21 cellular contexts compared by ENCODE assay signal in the genomic region with DNA sequence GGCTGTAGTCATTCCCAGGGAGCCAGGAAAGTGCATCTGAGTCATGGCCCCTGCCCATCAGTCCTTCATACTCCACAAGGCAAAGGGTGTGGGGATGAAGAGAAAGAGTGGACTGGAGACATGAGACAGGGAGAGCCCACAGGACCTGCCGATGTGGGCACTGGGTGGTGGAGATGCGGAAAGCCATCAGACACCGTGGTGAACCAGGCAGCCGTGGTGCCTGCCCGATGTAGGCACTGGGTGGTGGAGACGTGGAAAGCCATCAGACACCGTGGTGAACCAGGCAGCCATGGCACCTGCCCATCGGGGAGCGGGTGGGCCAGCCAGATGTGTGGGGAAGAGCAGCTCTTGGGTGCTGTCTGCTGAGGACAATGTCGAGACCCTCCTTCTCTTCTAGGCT. TPM values are rescaled to one million over a fixed set of nuclear protein-coding genes. Genes with fewer than 3 reads are reported as not detected.
A peak's percentile ranks its signal among the peaks of the same experiment; 100 is the strongest.
DNase-seq lines count a peak whose midpoint lies in the region; ATAC-seq and TF ChIP-seq lines count a peak whose summit lies in the region.
"Had no signal": no experiment of that assay in that cellular context is flagged by ENCODE, and none has a peak within 500 bp of the region (broad histone marks: within the 10 kb centered on the region; RNA-seq: fewer than 3 reads in every experiment).

No MANE protein-coding gene starts in this region.

- WGBS in mesendoderm (ENCODE audit: extremely low coverage, insufficient coverage, low lambda C conversion rate) = no CpG with 5 or more reads among the region's 10 CpGs
- 97 to 98% (median 97%) methylated on average over 10 of the region's 10 CpGs for WGBS in ovary, 3 donors
- WGBS in tibial nerve, 2 donors = 85 to 96% methylated on average over 9 to 10 of the region's 10 CpGs
- WGBS in right lobe of liver (ENCODE audit: insufficient coverage, low coverage, low lambda C conversion rate, missing lambda C conversion rate) = 100% methylated on average over 1 of the region's 10 CpGs

- no peak overlapping the region for H4K5ac ChIP-seq in mesendoderm (ENCODE audit: low read length)

- H3K56ac ChIP-seq in mesendoderm (ENCODE audit: low read length) = no peak overlapping the region

- no peaks in the 10 kb centered on the region for H3K27me3 ChIP-seq in breast epithelium
- H3K27me3 ChIP-seq in mesendoderm (ENCODE audit: insufficient read depth, low read length, poor library complexity) = no peaks in the 10 kb centered on the region
- H3K27me3 ChIP-seq in ovary = no peaks in the 10 kb centered on the region
- no peaks in the 10 kb centered on the region for H3K27me3 ChIP-seq in tibial nerve
- H3K27me3 ChIP-seq in right lobe of liver = no peaks in the 10 kb centered on the region

- no peak overlapping the region for H3K4ac ChIP-seq in mesendoderm (ENCODE audit: low read depth, low read length)

- H3K79me1 ChIP-seq in mesendoderm (ENCODE audit: low read length) = no peaks in the 10 kb centered on the region

- no peak overlapping the region for H4K8ac ChIP-seq in mesendoderm (ENCODE audit: low read depth, low read length)

- no peak overlapping the region for H2BK120ac ChIP-seq in mesendoderm (ENCODE audit: low read depth, low read length)

- TF ChIP-seq EP300 in ovary (IDR thresholded peaks at IDR 0.05) (no peak), tibial nerve (IDR thresholded peaks at IDR 0.05) (no peak)

- H3K4me3 ChIP-seq in breast epithelium = no peak overlapping the region
- H3K4me3 ChIP-seq in mesendoderm (ENCODE audit: low read length) = no peak overlapping the region
- H3K4me3 ChIP-seq in ovary = no peak overlapping the region
- no peak overlapping the region for H3K4me3 ChIP-seq in tibial nerve
- no peak overlapping the region for H3K4me3 ChIP-seq in right lobe of liver

- intact Hi-C loops in breast epithelium (cut with DNase I; ENCODE audit: low total_unique reads) = no loop called here
- intact Hi-C loops in MCF 10A (cut with micrococcal nuclease) = no loop called here
- intact Hi-C loops in ovary (cut with DNase I) = no loop called here
- intact Hi-C loops in right lobe of liver (cut with DNase I) = no loop called here

- H3K23ac ChIP-seq in mesendoderm (ENCODE audit: low read length) = peak overlapping the region; percentile 73

- ATAC-seq in right lobe of liver (no peak), HG02571 (IDR thresholded peaks at IDR 0.05; ENCODE audit: unreplicated experiment) (no peak)

- TF ChIP-seq CTCF in breast epithelium (IDR thresholded peaks at IDR 0.05) (no peak), MCF 10A (IDR thresholded peaks at IDR 0.05; ENCODE audit: unreplicated experiment) (no peak), ovary (IDR thresholded peaks at IDR 0.05) (no peak), tibial nerve (IDR thresholded peaks at IDR 0.05) (no peak), right lobe of liver (IDR thresholded peaks at IDR 0.05) (no peak)

- BruUV-seq in MCF 10A (replicated peaks; lab: Mats Ljungman, UMichigan) = no TSS peak

- no peaks in the 10 kb centered on the region for H3K9me3 ChIP-seq in breast epithelium
- H3K9me3 ChIP-seq in ovary = no peaks in the 10 kb centered on the region
- no peaks in the 10 kb centered on the region for H3K9me3 ChIP-seq in tibial nerve
- H3K9me3 ChIP-seq in right lobe of liver = no peaks in the 10 kb centered on the region

- CTCF ChIA-PET in MCF 10A (lab: Yijun Ruan, JAX) = no interaction called here

- no peaks in the 10 kb centered on the region for H3K79me2 ChIP-seq in mesendoderm (ENCODE audit: control insufficient read depth, insufficient read depth, low read length)

- H3K18ac ChIP-seq in mesendoderm (ENCODE audit: low read length) = no peak overlapping the region

- H3K4me1 ChIP-seq in breast epithelium = peaks cover 0 to 4% of the 10 kb centered on the region in 2 donors
- peaks cover 4% of the 10 kb centered on the region for H3K4me1 ChIP-seq in mesendoderm (ENCODE audit: control insufficient read depth, low read depth, low read length)
- H3K4me1 ChIP-seq in ovary (ENCODE audit: insufficient read depth) = peaks cover 48% of the 10 kb centered on the region
- H3K4me1 ChIP-seq in tibial nerve = peaks cover 0 to 96% (median 63%) of the 10 kb centered on the region in 4 donors
- H3K4me1 ChIP-seq in right lobe of liver = no peaks in the 10 kb centered on the region

- POLR2A ChIA-PET in MCF 10A (lab: Yijun Ruan, JAX) = no interaction called here

- H3K4me1 Mint-ChIP-seq in MCF 10A (ENCODE audit: insufficient read depth, unreplicated experiment) = no peaks in the 10 kb centered on the region
- H3K4me1 Mint-ChIP-seq: CD8-positive, alpha-beta memory T cell; IgD-negative memory B cell had no signal

- H3K27ac Mint-ChIP-seq in MCF 10A (ENCODE audit: low read depth, unreplicated experiment) = no peak overlapping the region
- H3K27ac Mint-ChIP-seq: CD8-positive, alpha-beta memory T cell; IgD-negative memory B cell had no signal

- H2AK5ac ChIP-seq in mesendoderm (ENCODE audit: low read length) = no peak overlapping the region

- H3K9ac ChIP-seq in mesendoderm (ENCODE audit: low read length) = no peak overlapping the region

- H3K36me3 Mint-ChIP-seq in MCF 10A (ENCODE audit: insufficient read depth, unreplicated experiment) = peaks cover 6% of the 10 kb centered on the region
- H3K36me3 Mint-ChIP-seq: CD8-positive, alpha-beta memory T cell; IgD-negative memory B cell had no signal

- no peak overlapping the region for H2BK5ac ChIP-seq in mesendoderm (ENCODE audit: low read length)

- TF ChIP-seq POLR2A in breast epithelium (IDR thresholded peaks at IDR 0.05) (no peak), ovary (IDR thresholded peaks at IDR 0.05) (no peak), tibial nerve (IDR thresholded peaks at IDR 0.05) (no peak), right lobe of liver (IDR thresholded peaks at IDR 0.05) (no peak)

- peak overlapping the region; percentile 68 to 84 for H3K27ac ChIP-seq in breast epithelium
- no peak overlapping the region for H3K27ac ChIP-seq in mesendoderm (ENCODE audit: low read depth, low read length)
- peak overlapping the region; percentile 37 to 69 for H3K27ac ChIP-seq in ovary
- H3K27ac ChIP-seq in tibial nerve = peak overlapping the region; percentile 43 to 93 (median 66)
- no peak overlapping the region for H3K27ac ChIP-seq in right lobe of liver
- H3K27ac ChIP-seq: 22Rv1, C4-2B had no signal

- no peak overlapping the region for H3K4me2 ChIP-seq in mesendoderm (ENCODE audit: low read length)

- H3K27me3 Mint-ChIP-seq in MCF 10A (ENCODE audit: insufficient read depth, unreplicated experiment) = no peaks in the 10 kb centered on the region
- H3K27me3 Mint-ChIP-seq: IgD-negative memory B cell had no signal

- no peak overlapping the region for H2BK15ac ChIP-seq in mesendoderm (replicated peaks; ENCODE audit: low read depth)

- H3K9me3 Mint-ChIP-seq in MCF 10A (ENCODE audit: unreplicated experiment) = no peaks in the 10 kb centered on the region
- H3K9me3 Mint-ChIP-seq: CD8-positive, alpha-beta memory T cell; IgD-negative memory B cell had no signal

- H3K36me3 ChIP-seq in breast epithelium = no peaks in the 10 kb centered on the region
- H3K36me3 ChIP-seq in mesendoderm (ENCODE audit: control insufficient read depth, insufficient read depth, low read length) = no peaks in the 10 kb centered on the region
- no peaks in the 10 kb centered on the region for H3K36me3 ChIP-seq in ovary
- no peaks in the 10 kb centered on the region for H3K36me3 ChIP-seq in tibial nerve
- H3K36me3 ChIP-seq in right lobe of liver = no peaks in the 10 kb centered on the region

- DNase-seq in breast epithelium (ENCODE audit: low spot score in 2 of 2) (no peak), MCF 10A (ENCODE audit: unreplicated experiment) (no peak), mesendoderm (no peak), ovary (peak in 1 of 5 donors; percentile 34), tibial nerve (ENCODE audit: low spot score in 2 of 2) (no peak), T1000 (lab: John Stamatoyannopoulos, UW) (no peak), right lobe of liver (no peak)
- DNase-seq: CD8-positive, alpha-beta memory T cell; H7; MV-4-11; NCI-H1105 treated with DMSO at 0.1 percent for 48 hours; NCI-H2081; NCI-H2171; NCI-H345; NCI-H524; NCI-H774; NK-92 treated with Interleukin-12 subunit alpha and Interleukin-12 subunit beta, amount 100 ng/mL, for 24 hours had no signal

- H3K4me3 Mint-ChIP-seq in MCF 10A (ENCODE audit: unreplicated experiment) = no peak overlapping the region
- H3K4me3 Mint-ChIP-seq: CD8-positive, alpha-beta memory T cell; IgD-negative memory B cell had no signal

RNA-seq across cellular contexts. Expression of a gene that starts 58.6 kb away (rescaled TPM):
- total RNA-seq in breast epithelium (10 to 100 TPM in 2 of 3 donors, 1 to 10 TPM in 1; 4.2 to 43.9 (median 20.0) TPM), MCF 10A (2022) (5.8 and 8.5 TPM in 2 replicates), ovary (10 to 100 TPM in 6 of 7 donors, 1 to 10 TPM in 1; 9.8 to 53.7 (median 25.3) TPM), tibial nerve (100 to 1,000 TPM in 3 of 4 donors, 10 to 100 TPM in 1; 96.3 to 176 (median 127) TPM), right lobe of liver (1 to 10 TPM in 4 of 6 experiments, under 1 TPM in 2; 0.50 to 2.2 (median 1.1) TPM)
- polyA plus RNA-seq in mesendoderm (2013, experiment 1 of 2) = 2.5 TPM
- polyA plus RNA-seq in mesendoderm (2013, experiment 2 of 2) = 2.6 TPM
- 10 to 100 TPM; 18.7 to 19.5 TPM for polyA plus RNA-seq in ovary

Comparison
In these comparisons a context has a peak if more than half of its experiments do, and no peak if none do; other contexts are left out.
1. H3K27ac ChIP-seq: peak in breast epithelium (2 of 2), ovary (2 of 2) and tibial nerve (4 of 4); none in mesendoderm (single experiment) and right lobe of liver (0 of 3).